12 cellular contexts compared by ENCODE assay signal in genomic region chr4:98778206-98778605, GRCh38.
DNase-seq lines count a peak whose midpoint lies in the region; ATAC-seq and TF ChIP-seq lines count a peak whose summit lies in the region.
"Had no signal": no experiment of that assay in that cellular context is flagged by ENCODE, and none has a peak within 500 bp of the region (broad histone marks: within the 10 kb centered on the region; RNA-seq: fewer than 3 reads in every experiment).

No MANE protein-coding gene starts in this region.

- intact Hi-C loops in esophagus muscularis mucosa (cut with DNase I) = no loop called here

- peaks cover 0 to 6% of the 10 kb centered on the region in 2 donors for H3K4me1 Mint-ChIP-seq in stimulated activated naive B cell treated with anti-CD40 and anti-IgM and Interleukin-4, amounts not matched to agents 10 μg/mL and 1 μg/mL and 100 μg/mL, for 72 hours

- no peak for TF ChIP-seq POLR2A in esophagus muscularis mucosa (IDR thresholded peaks at IDR 0.05; ENCODE audit: low read depth)

- no peaks in the 10 kb centered on the region for H3K4me1 ChIP-seq in esophagus muscularis mucosa
- H3K4me1 ChIP-seq: BLaER1 had no signal

- 84% methylated on average over 4 of the region's 4 CpGs for WGBS in esophagus muscularis mucosa

- peak; percentile 37 for DNase-seq in AG09309 (ENCODE audit: low read depth)
- peak; percentile 34 for DNase-seq in HuH-7 (ENCODE audit: low spot score)
- DNase-seq in brain pericyte (ENCODE audit: low read depth, low spot score) = peak; percentile 58
- peak; percentile 8 for DNase-seq in kidney tubule cell (ENCODE audit: low spot score)
- no peak for DNase-seq in stimulated activated naive B cell treated with anti-CD40 and anti-IgM and Interleukin-4, amounts not matched to agents 10 μg/mL and 1 μg/mL and 100 μg/mL, for 72 hours
- DNase-seq in esophagus muscularis mucosa (ENCODE audit: extremely low spot score) = no peak
- DNase-seq in midbrain (lab: John Stamatoyannopoulos, UW) = no peak
- DNase-seq: activated T-cell treated with anti-CD3 and anti-CD28 coated beads, Interleukin-2, amount 50 U/mL, for 1 hour; NCI-H2029 treated with DMSO at 0.1 percent for 48 hours had no signal

- H3K9me3 ChIP-seq in esophagus muscularis mucosa = no peaks in the 10 kb centered on the region
- H3K9me3 ChIP-seq: BLaER1 had no signal

- no peaks in the 10 kb centered on the region for H3K9me3 Mint-ChIP-seq in stimulated activated naive B cell treated with anti-CD40 and anti-IgM and Interleukin-4, amounts not matched to agents 10 μg/mL and 1 μg/mL and 100 μg/mL, for 72 hours

- H3K4me3 ChIP-seq in AG09309 (ENCODE audit: control insufficient read depth, low read depth, low read length) (no peak overlapping the region), esophagus muscularis mucosa (no peak overlapping the region)
- H3K4me3 ChIP-seq: BLaER1 had no signal

- no peaks in the 10 kb centered on the region for H3K36me3 ChIP-seq in esophagus muscularis mucosa
- H3K36me3 ChIP-seq: BLaER1 had no signal

- no peak for ATAC-seq in HG02938 (IDR thresholded peaks at IDR 0.05; ENCODE audit: unreplicated experiment)
- no peak for ATAC-seq in stimulated activated naive B cell treated with anti-CD40 and anti-IgM and Interleukin-4, amounts not matched to agents 10 μg/mL and 1 μg/mL and 100 μg/mL, for 72 hours (replicated peaks)
- ATAC-seq: sciatic nerve had no signal

- H3K36me3 Mint-ChIP-seq in stimulated activated naive B cell treated with anti-CD40 and anti-IgM and Interleukin-4, amounts not matched to agents 10 μg/mL and 1 μg/mL and 100 μg/mL, for 72 hours = no peaks in the 10 kb centered on the region

- H3K4me3 Mint-ChIP-seq in stimulated activated naive B cell treated with anti-CD40 and anti-IgM and Interleukin-4, amounts not matched to agents 10 μg/mL and 1 μg/mL and 100 μg/mL, for 72 hours = no peak overlapping the region

- H3K27me3 ChIP-seq in esophagus muscularis mucosa = no peaks in the 10 kb centered on the region
- H3K27me3 ChIP-seq: BLaER1 had no signal

- TF ChIP-seq CTCF in AG09309 (IDR thresholded peaks at IDR 0.05; ENCODE audit: control insufficient read depth, insufficient read depth, low read depth, low read length, missing control alignments) (no peak), esophagus muscularis mucosa (IDR thresholded peaks at IDR 0.05) (no peak)

- no peak overlapping the region for H3K27ac Mint-ChIP-seq in stimulated activated naive B cell treated with anti-CD40 and anti-IgM and Interleukin-4, amounts not matched to agents 10 μg/mL and 1 μg/mL and 100 μg/mL, for 72 hours

- no peak overlapping the region for H3K27ac ChIP-seq in esophagus muscularis mucosa (replicated peaks in 1 of 4)
- H3K27ac ChIP-seq: BLaER1 had no signal

- no peak for TF ChIP-seq EP300 in esophagus muscularis mucosa (IDR thresholded peaks at IDR 0.05)

- H3K27me3 Mint-ChIP-seq in stimulated activated naive B cell treated with anti-CD40 and anti-IgM and Interleukin-4, amounts not matched to agents 10 μg/mL and 1 μg/mL and 100 μg/mL, for 72 hours = peaks cover 17 to 24% of the 10 kb centered on the region in 2 donors

Comparison
In these comparisons a context has a peak if more than half of its experiments do, and no peak if none do; other contexts are left out.
1. DNase-seq: peak in AG09309 (single experiment), HuH-7 (single experiment), brain pericyte (single experiment) and kidney tubule cell (single experiment); none in stimulated activated naive B cell treated with anti-CD40 and anti-IgM and Interleukin-4, amounts not matched to agents 10 μg/mL and 1 μg/mL and 100 μg/mL, for 72 hours (single experiment), esophagus muscularis mucosa (single experiment) and midbrain (single experiment).